Comparison of ENCODE assay signal across 6 cellular contexts in the genomic region with DNA sequence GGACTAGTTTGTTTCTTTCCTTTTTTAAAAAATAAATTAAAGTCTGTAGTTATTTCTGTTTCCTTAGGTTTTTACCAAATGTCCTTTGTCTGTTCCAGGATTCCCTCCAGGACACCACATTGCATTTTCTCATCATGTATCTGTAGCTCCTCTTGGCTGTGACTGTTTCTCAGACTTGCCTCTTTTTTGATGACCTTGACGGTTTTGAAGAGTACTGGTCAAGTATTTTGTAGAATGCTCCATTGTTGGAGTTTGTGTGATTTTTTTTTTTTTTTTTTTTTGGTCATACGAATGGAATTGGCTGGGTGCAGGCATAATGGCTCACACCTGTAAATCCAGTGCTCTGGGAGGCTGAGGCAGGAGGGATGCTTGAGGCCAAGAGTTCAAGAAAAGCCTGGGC.
"Had no signal": no experiment of that assay in that cellular context is flagged by ENCODE, and none has a peak within 500 bp of the region (broad histone marks: within the 10 kb centered on the region; RNA-seq: fewer than 3 reads in every experiment).

No MANE protein-coding gene starts in this region.

- H3K9ac ChIP-seq: KMS-11 had no signal

- H3K4me2 ChIP-seq: KMS-11 had no signal

- DNase-seq: Karpas-422, KBM-7, KG1 had no signal

- FAIRE-seq: HTR-8/SVneo had no signal

- H3K27ac ChIP-seq: HL-60, KMS-11 had no signal
